Comparison of ENCODE assay signal across 1 cellular context in the genomic region with DNA sequence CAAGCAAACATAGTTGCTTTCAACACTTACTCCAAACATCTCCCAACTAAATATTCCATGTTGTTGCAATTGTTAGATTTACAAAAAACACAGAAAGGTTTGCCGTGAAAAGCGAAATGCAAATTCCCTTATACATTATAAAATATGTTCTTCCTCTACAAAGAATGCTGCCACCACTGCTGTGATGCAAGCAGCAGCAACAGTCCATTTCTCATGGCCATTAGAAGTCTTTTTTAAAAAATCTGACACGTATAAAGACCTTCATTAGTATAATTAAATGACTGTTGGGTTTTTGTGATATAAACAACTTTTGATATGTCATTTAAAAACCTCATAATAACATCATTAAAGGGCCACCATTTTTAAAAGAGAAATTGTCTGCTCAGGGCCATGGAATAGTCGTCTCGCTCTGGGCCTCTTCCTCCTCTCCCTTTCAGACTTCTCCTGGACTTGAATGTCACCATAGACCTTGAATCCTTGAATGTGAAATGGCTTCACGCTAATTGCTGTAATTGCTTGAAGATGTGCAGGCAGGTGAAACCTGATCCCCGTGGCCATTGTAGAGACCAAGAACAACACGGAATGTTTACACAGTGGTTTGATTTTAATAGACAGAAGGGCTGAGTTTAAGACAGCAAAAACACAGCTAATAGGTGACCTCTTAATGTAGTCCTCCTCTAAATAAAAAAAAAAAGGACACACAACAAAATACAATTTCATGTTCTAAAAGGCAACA.
TF ChIP-seq lines count a peak whose summit lies in the region.

No MANE protein-coding gene starts in this region.

TF ChIP-seq in HEK293, 187 proteins besides CTCF, POLR2A, EP300 and RAD21 (continued from another document and continues in another):
- TF ChIP-seq BCL11A (tag by site-specific recombination; IDR thresholded peaks at IDR 0.05; ENCODE audit: low read depth) (0 out of 2 replicates have a peak, but pooled peaks have one; percentile 55), ZNF768 (tag by site-specific recombination; IDR thresholded peaks at IDR 0.05) (no peak), ZFP41 (tag by site-specific recombination; IDR thresholded peaks at IDR 0.05; ENCODE audit: borderline replicate concordance) (no peak), ZNF555 (tag by site-specific recombination; conservative IDR thresholded peaks at IDR 0.05) (no peak), ZNF473 (tag by site-specific recombination; IDR thresholded peaks at IDR 0.05) (no peak), ZNF214 (tag by site-specific recombination; IDR thresholded peaks at IDR 0.05; ENCODE audit: borderline replicate concordance) (no peak), ZNF155 (tag by site-specific recombination; IDR thresholded peaks at IDR 0.05) (no peak), ZNF777 (tag by site-specific recombination; IDR thresholded peaks at IDR 0.05; ENCODE audit: borderline replicate concordance) (no peak), ZNF157 (tag by site-specific recombination; IDR thresholded peaks at IDR 0.05) (no peak), ZNF112 (tag by site-specific recombination; IDR thresholded peaks at IDR 0.05) (no peak), ZNF585B (tag by site-specific recombination; IDR thresholded peaks at IDR 0.05) (no peak), ZFP37 (tag by site-specific recombination; IDR thresholded peaks at IDR 0.05) (no peak), ZNF184 (tag by site-specific recombination; IDR thresholded peaks at IDR 0.05) (no peak), YY1 (tag by site-specific recombination; IDR thresholded peaks at IDR 0.05) (peak; percentile 44; the same call in 1 of the 2 replicates), ZNF394 (tag by site-specific recombination; IDR thresholded peaks at IDR 0.05; ENCODE audit: borderline replicate concordance) (0 out of 2 replicates have a peak, but pooled peaks have one; percentile 13), ZNF169 (tag by site-specific recombination; IDR thresholded peaks at IDR 0.05) (no peak), ZNF624 (tag by site-specific recombination; IDR thresholded peaks at IDR 0.05) (no peak), ZNF114 (tag by site-specific recombination; IDR thresholded peaks at IDR 0.05) (no peak), ZNF791 (tag by site-specific recombination; IDR thresholded peaks at IDR 0.05) (no peak), ZSCAN23 (tag by site-specific recombination; IDR thresholded peaks at IDR 0.05) (no peak), ZNF311 (tag by site-specific recombination; IDR thresholded peaks at IDR 0.05; ENCODE audit: borderline replicate concordance) (no peak), ZNF629 (tag by site-specific recombination; IDR thresholded peaks at IDR 0.05) (peak; percentile 70; the same call in 1 of the 2 replicates), MYNN (tag by site-specific recombination; IDR thresholded peaks at IDR 0.05; ENCODE audit: borderline replicate concordance) (no peak), ZNF658 (tag by site-specific recombination; IDR thresholded peaks at IDR 0.05) (no peak), IKZF3 (tag by site-specific recombination; IDR thresholded peaks at IDR 0.05) (peak; percentile 82; the same call in 1 of the 2 replicates), KLF1 (tag by site-specific recombination; IDR thresholded peaks at IDR 0.05) (no peak; the same call in 1 of the 2 replicates), ZNF174 (tag by site-specific recombination; IDR thresholded peaks at IDR 0.05) (no peak), REPIN1 (tag by site-specific recombination; IDR thresholded peaks at IDR 0.05; ENCODE audit: low read depth) (no peak), ZBTB21 (tag by site-specific recombination; IDR thresholded peaks at IDR 0.05) (no peak), ZNF747 (tag by site-specific recombination; IDR thresholded peaks at IDR 0.05) (no peak), HOXD13 (CRISPR knock-in tag; IDR thresholded peaks at IDR 0.05; ENCODE audit: borderline replicate concordance) (no peak), ZNF16 (tag by site-specific recombination; IDR thresholded peaks at IDR 0.05; ENCODE audit: low read depth) (no peak), ZNF529 (tag by site-specific recombination; IDR thresholded peaks at IDR 0.05; ENCODE audit: insufficient replicate concordance) (no peak), ZNF510 (tag by site-specific recombination; IDR thresholded peaks at IDR 0.05; ENCODE audit: insufficient replicate concordance) (no peak)
- TF ChIP-seq, protein P1, sequence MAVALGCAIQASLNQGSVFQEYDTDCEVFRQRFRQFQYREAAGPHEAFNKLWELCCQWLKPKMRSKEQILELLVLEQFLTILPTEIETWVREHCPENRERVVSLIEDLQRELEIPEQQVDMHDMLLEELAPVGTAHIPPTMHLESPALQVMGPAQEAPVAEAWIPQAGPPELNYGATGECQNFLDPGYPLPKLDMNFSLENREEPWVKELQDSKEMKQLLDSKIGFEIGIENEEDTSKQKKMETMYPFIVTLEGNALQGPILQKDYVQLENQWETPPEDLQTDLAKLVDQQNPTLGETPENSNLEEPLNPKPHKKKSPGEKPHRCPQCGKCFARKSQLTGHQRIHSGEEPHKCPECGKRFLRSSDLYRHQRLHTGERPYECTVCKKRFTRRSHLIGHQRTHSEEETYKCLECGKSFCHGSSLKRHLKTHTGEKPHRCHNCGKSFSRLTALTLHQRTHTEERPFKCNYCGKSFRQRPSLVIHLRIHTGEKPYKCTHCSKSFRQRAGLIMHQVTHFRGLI (tag by site-specific recombination; IDR thresholded peaks at IDR 0.05), result no peak
- TF ChIP-seq, protein P2, sequence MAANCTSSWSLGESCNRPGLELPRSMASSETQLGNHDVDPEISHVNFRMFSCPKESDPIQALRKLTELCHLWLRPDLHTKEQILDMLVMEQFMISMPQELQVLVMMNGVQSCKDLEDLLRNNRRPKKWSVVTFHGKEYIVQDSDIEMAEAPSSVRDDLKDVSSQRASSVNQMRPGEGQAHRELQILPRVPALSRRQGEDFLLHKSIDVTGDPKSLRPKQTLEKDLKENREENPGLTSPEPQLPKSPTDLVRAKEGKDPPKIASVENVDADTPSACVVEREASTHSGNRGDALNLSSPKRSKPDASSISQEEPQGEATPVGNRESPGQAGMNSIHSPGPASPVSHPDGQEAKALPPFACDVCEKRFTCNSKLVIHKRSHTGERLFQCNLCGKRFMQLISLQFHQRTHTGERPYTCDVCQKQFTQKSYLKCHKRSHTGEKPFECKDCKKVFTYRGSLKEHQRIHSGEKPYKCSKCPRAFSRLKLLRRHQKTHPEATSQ (tag by site-specific recombination; IDR thresholded peaks at IDR 0.05), result no peak
- TF ChIP-seq, protein P3, sequence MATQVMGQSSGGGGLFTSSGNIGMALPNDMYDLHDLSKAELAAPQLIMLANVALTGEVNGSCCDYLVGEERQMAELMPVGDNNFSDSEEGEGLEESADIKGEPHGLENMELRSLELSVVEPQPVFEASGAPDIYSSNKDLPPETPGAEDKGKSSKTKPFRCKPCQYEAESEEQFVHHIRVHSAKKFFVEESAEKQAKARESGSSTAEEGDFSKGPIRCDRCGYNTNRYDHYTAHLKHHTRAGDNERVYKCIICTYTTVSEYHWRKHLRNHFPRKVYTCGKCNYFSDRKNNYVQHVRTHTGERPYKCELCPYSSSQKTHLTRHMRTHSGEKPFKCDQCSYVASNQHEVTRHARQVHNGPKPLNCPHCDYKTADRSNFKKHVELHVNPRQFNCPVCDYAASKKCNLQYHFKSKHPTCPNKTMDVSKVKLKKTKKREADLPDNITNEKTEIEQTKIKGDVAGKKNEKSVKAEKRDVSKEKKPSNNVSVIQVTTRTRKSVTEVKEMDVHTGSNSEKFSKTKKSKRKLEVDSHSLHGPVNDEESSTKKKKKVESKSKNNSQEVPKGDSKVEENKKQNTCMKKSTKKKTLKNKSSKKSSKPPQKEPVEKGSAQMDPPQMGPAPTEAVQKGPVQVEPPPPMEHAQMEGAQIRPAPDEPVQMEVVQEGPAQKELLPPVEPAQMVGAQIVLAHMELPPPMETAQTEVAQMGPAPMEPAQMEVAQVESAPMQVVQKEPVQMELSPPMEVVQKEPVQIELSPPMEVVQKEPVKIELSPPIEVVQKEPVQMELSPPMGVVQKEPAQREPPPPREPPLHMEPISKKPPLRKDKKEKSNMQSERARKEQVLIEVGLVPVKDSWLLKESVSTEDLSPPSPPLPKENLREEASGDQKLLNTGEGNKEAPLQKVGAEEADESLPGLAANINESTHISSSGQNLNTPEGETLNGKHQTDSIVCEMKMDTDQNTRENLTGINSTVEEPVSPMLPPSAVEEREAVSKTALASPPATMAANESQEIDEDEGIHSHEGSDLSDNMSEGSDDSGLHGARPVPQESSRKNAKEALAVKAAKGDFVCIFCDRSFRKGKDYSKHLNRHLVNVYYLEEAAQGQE (tag by site-specific recombination; IDR thresholded peaks at IDR 0.05), result no peak
- TF ChIP-seq, protein P4, sequence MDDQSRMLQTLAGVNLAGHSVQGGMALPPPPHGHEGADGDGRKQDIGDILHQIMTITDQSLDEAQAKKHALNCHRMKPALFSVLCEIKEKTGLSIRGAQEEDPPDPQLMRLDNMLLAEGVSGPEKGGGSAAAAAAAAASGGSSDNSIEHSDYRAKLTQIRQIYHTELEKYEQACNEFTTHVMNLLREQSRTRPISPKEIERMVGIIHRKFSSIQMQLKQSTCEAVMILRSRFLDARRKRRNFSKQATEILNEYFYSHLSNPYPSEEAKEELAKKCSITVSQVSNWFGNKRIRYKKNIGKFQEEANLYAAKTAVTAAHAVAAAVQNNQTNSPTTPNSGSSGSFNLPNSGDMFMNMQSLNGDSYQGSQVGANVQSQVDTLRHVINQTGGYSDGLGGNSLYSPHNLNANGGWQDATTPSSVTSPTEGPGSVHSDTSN (CRISPR knock-in tag; IDR thresholded peaks at IDR 0.05), result no peak
- TF ChIP-seq, protein P5, sequence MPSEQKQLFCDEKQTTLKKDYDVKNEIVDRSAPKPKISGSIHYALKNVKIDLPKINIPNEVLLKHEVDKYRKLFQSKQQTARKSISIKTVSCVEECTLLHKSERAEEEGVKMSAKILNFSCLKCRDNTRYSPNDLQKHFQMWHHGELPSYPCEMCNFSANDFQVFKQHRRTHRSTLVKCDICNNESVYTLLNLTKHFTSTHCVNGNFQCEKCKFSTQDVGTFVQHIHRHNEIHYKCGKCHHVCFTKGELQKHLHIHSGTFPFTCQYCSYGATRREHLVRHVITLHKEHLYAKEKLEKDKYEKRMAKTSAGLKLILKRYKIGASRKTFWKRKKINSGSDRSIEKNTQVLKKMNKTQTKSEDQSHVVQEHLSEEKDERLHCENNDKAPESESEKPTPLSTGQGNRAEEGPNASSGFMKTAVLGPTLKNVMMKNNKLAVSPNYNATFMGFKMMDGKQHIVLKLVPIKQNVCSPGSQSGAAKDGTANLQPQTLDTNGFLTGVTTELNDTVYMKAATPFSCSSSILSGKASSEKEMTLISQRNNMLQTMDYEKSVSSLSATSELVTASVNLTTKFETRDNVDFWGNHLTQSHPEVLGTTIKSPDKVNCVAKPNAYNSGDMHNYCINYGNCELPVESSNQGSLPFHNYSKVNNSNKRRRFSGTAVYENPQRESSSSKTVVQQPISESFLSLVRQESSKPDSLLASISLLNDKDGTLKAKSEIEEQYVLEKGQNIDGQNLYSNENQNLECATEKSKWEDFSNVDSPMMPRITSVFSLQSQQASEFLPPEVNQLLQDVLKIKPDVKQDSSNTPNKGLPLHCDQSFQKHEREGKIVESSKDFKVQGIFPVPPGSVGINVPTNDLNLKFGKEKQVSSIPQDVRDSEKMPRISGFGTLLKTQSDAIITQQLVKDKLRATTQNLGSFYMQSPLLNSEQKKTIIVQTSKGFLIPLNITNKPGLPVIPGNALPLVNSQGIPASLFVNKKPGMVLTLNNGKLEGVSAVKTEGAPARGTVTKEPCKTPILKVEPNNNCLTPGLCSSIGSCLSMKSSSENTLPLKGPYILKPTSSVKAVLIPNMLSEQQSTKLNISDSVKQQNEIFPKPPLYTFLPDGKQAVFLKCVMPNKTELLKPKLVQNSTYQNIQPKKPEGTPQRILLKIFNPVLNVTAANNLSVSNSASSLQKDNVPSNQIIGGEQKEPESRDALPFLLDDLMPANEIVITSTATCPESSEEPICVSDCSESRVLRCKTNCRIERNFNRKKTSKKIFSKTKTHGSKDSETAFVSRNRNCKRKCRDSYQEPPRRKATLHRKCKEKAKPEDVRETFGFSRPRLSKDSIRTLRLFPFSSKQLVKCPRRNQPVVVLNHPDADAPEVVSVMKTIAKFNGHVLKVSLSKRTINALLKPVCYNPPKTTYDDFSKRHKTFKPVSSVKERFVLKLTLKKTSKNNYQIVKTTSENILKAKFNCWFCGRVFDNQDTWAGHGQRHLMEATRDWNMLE (tag by site-specific recombination; conservative IDR thresholded peaks at IDR 0.05; ENCODE audit: low read depth), result no peak
- TF ChIP-seq, protein P6, sequence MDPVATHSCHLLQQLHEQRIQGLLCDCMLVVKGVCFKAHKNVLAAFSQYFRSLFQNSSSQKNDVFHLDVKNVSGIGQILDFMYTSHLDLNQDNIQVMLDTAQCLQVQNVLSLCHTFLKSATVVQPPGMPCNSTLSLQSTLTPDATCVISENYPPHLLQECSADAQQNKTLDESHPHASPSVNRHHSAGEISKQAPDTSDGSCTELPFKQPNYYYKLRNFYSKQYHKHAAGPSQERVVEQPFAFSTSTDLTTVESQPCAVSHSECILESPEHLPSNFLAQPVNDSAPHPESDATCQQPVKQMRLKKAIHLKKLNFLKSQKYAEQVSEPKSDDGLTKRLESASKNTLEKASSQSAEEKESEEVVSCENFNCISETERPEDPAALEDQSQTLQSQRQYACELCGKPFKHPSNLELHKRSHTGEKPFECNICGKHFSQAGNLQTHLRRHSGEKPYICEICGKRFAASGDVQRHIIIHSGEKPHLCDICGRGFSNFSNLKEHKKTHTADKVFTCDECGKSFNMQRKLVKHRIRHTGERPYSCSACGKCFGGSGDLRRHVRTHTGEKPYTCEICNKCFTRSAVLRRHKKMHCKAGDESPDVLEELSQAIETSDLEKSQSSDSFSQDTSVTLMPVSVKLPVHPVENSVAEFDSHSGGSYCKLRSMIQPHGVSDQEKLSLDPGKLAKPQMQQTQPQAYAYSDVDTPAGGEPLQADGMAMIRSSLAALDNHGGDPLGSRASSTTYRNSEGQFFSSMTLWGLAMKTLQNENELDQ (tag by site-specific recombination; IDR thresholded peaks at IDR 0.05; ENCODE audit: low read depth), result no peak
- TF ChIP-seq, protein P7, sequence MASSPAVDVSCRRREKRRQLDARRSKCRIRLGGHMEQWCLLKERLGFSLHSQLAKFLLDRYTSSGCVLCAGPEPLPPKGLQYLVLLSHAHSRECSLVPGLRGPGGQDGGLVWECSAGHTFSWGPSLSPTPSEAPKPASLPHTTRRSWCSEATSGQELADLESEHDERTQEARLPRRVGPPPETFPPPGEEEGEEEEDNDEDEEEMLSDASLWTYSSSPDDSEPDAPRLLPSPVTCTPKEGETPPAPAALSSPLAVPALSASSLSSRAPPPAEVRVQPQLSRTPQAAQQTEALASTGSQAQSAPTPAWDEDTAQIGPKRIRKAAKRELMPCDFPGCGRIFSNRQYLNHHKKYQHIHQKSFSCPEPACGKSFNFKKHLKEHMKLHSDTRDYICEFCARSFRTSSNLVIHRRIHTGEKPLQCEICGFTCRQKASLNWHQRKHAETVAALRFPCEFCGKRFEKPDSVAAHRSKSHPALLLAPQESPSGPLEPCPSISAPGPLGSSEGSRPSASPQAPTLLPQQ (tag by site-specific recombination; IDR thresholded peaks at IDR 0.05), result peak; percentile 61; the same call in 1 of the 2 replicates
- TF ChIP-seq, protein P8, sequence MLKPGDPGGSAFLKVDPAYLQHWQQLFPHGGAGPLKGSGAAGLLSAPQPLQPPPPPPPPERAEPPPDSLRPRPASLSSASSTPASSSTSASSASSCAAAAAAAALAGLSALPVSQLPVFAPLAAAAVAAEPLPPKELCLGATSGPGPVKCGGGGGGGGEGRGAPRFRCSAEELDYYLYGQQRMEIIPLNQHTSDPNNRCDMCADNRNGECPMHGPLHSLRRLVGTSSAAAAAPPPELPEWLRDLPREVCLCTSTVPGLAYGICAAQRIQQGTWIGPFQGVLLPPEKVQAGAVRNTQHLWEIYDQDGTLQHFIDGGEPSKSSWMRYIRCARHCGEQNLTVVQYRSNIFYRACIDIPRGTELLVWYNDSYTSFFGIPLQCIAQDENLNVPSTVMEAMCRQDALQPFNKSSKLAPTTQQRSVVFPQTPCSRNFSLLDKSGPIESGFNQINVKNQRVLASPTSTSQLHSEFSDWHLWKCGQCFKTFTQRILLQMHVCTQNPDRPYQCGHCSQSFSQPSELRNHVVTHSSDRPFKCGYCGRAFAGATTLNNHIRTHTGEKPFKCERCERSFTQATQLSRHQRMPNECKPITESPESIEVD (tag by site-specific recombination; IDR thresholded peaks at IDR 0.05), result peak; percentile 90
